Comparison of ENCODE assay signal across 29 cellular contexts in the genomic region with DNA sequence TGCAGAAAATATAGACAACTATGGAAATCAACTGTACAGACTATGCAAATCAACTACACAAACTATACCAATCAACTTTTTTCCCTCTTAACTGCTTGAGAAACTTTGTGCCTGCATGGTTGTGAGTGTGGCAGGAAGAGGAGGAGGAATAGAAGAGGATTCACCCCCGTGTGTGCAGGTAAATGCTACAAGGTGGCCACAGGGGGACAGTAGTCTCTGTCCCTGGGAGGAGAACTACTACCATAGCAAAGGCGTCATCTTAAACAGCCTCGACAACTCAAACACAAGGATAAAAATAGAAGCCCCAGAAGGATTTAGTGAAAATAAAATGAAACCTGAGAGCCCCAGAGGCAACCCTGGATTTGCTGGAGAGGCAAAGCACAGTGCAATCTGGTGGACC.
A peak's percentile ranks its signal among the peaks of the same experiment; 100 is the strongest.
DNase-seq lines count a peak whose midpoint lies in the region; ATAC-seq, FAIRE-seq and TF ChIP-seq lines count a peak whose summit lies in the region.
"Had no signal": no experiment of that assay in that cellular context is flagged by ENCODE, and none has a peak within 500 bp of the region (broad histone marks: within the 10 kb centered on the region; RNA-seq: fewer than 3 reads in every experiment).

No MANE protein-coding gene starts in this region.

- H3K27me3 ChIP-seq in BLaER1 (no peaks in the 10 kb centered on the region), H1 (replicated peaks in 1 of 4; ENCODE audit: control insufficient read depth in 3 of 4, extremely low read depth in 1 of 4, insufficient read depth in 3 of 4, low read length in 3 of 4) (peaks cover 0 to 2% (median 0%) of the 10 kb centered on the region in 4 experiments; a peak in 1 of 7 replicates), liver (ENCODE audit: control insufficient read depth in 4 of 4, insufficient read depth in 4 of 4, low read length in 3 of 4) (no peaks in the 10 kb centered on the region), osteoblast (ENCODE audit: insufficient read depth, low read length) (peaks cover 17% of the 10 kb centered on the region)
- H3K27me3 ChIP-seq: brain microvascular endothelial cell, right atrium auricular region, suprapubic skin had no signal

- TF ChIP-seq CTCF in H1 (IDR thresholded peaks at IDR 0.05; ENCODE audit: control extremely low read depth in 1 of 3, insufficient read depth in 1 of 3, low read depth in 1 of 3, low read length in 3 of 3) (peak; percentile 46 to 65 (median 58)), liver (IDR thresholded peaks at IDR 0.05; ENCODE audit: low read depth, low read length, missing input control) (peak; percentile 89), osteoblast (IDR thresholded peaks at IDR 0.05; ENCODE audit: extremely low read depth, low read depth, low read length) (no peak)

- peak; percentile 55 to 59 for TF ChIP-seq RAD21 in H1 (IDR thresholded peaks at IDR 0.05 in 1 of 2, conservative IDR thresholded peaks at IDR 0.05 in 1 of 2; ENCODE audit: low read depth in 2 of 2, low read length in 2 of 2)
- TF ChIP-seq RAD21 in liver (IDR thresholded peaks at IDR 0.05): peak; percentile 90 to 93

- H3K4me3 ChIP-seq in BLaER1 (no peak overlapping the region), H1 (ENCODE audit: extremely low read depth in 1 of 4, insufficient read depth in 2 of 4, low read depth in 3 of 4, low read length in 4 of 4) (no peak overlapping the region), liver (ENCODE audit: low read depth in 1 of 3, low read length in 3 of 3) (no peak overlapping the region), osteoblast (ENCODE audit: insufficient read depth, low read length) (no peak overlapping the region)
- H3K4me3 ChIP-seq: right atrium auricular region, spleen, suprapubic skin had no signal

- no peak overlapping the region for H4K8ac ChIP-seq in H1 (ENCODE audit: extremely low read depth, insufficient read depth, low read length)

- no peak overlapping the region for H3K14ac ChIP-seq in H1 (ENCODE audit: insufficient read length)

- no peak overlapping the region for H2BK15ac ChIP-seq in H1 (ENCODE audit: low read length)

- DNase-seq in HT-29 (ENCODE audit: low spot score) (peak; percentile 5), H1 (ENCODE audit: low read depth in 1 of 2, low spot score in 2 of 2) (peak in 1 of 2 experiments; percentile 35), osteoblast (ENCODE audit: insufficient read length, low spot score, missing footprints) (no peak), HEK293T (ENCODE audit: extremely low spot score) (no peak)
- DNase-seq: activated CD4-positive, alpha-beta T cell treated with anti-CD3 and anti-CD28 coated beads, Interleukin-2, amount 10 ng/mL, durations not matched to agents 24 days and 14 days; activated T-cell treated with anti-CD3 and anti-CD28 coated beads, Interleukin-2, amount 50 U/mL, for 4 hours; AML-193; brain microvascular endothelial cell; DND-41; effector CD8-positive, alpha-beta T cell; foreskin melanocyte; Kasumi-1; NCI-H1694 treated with DMSO at 0.1 percent for 48 hours; NCI-H2227 treated with DMSO at 0.1 percent for 48 hours; NCI-H748 treated with DMSO at 0.1 percent for 48 hours; occipital lobe; OCI-M1; spleen; stimulated activated CD4-positive, alpha-beta T cell treated with anti-CD3 and anti-CD28 coated beads, Interleukin-4, amount 100 ng/mL, for 24 hours; stimulated activated naive B cell treated with anti-CD40 and anti-IgM and Interleukin-4, amounts not matched to agents 10 μg/mL and 1 μg/mL and 100 μg/mL, for 72 hours had no signal

- H2AFZ ChIP-seq in H1 (ENCODE audit: low read length): no peak overlapping the region
- no peak overlapping the region for H2AFZ ChIP-seq in osteoblast (ENCODE audit: low read length)

- no peak for FAIRE-seq in H1 (lab: Jason Lieb, UNC)
- FAIRE-seq: A204.1, islet of Langerhans had no signal

- no peak for TF ChIP-seq EP300 in H1 (IDR thresholded peaks at IDR 0.05; ENCODE audit: borderline replicate concordance in 1 of 2, low read depth in 2 of 2, low read length in 2 of 2)

- no peak overlapping the region for H3K56ac ChIP-seq in H1 (replicated peaks; ENCODE audit: insufficient read length, low read depth, low read length)

- no peak overlapping the region for H2BK120ac ChIP-seq in H1 (replicated peaks; ENCODE audit: low read depth, low read length)

- no peak overlapping the region for H3K4ac ChIP-seq in H1 (replicated peaks; ENCODE audit: insufficient read length, low read depth, low read length)

- H2BK20ac ChIP-seq in H1 (ENCODE audit: low read length): no peak overlapping the region

- H3K36me3 ChIP-seq in BLaER1: no peaks in the 10 kb centered on the region
- no peaks in the 10 kb centered on the region for H3K36me3 ChIP-seq in H1 (ENCODE audit: control insufficient read depth in 2 of 4, insufficient read depth in 4 of 4, low read length in 3 of 4)
- H3K36me3 ChIP-seq in liver (ENCODE audit: control insufficient read depth in 4 of 4, insufficient read depth in 3 of 4, low read depth in 1 of 4, low read length in 3 of 4): no peaks in the 10 kb centered on the region
- no peaks in the 10 kb centered on the region for H3K36me3 ChIP-seq in osteoblast (ENCODE audit: insufficient read depth, low read length)
- H3K36me3 ChIP-seq: brain microvascular endothelial cell, right atrium auricular region, spleen, suprapubic skin had no signal

- ATAC-seq in HG03039 (IDR thresholded peaks at IDR 0.05; ENCODE audit: unreplicated experiment) (no peak), GM19328 (IDR thresholded peaks at IDR 0.05; ENCODE audit: unreplicated experiment) (no peak)
- ATAC-seq: activated T-cell treated with anti-CD3 and anti-CD28 coated beads, Interleukin-2, amount 50 U/mL, for 4 hours; stimulated activated naive B cell treated with anti-CD40 and anti-IgM and Interleukin-4, amounts not matched to agents 10 μg/mL and 1 μg/mL and 100 μg/mL, for 72 hours had no signal

- H3K4me2 ChIP-seq in BLaER1: peak overlapping the region; percentile 56
- H3K4me2 ChIP-seq in H1 (ENCODE audit: insufficient read depth in 1 of 2, low read depth in 2 of 2, low read length in 2 of 2): no peak overlapping the region
- no peak overlapping the region for H3K4me2 ChIP-seq in osteoblast (ENCODE audit: insufficient read depth, low read length)

- no peaks in the 10 kb centered on the region for H3K79me1 ChIP-seq in H1 (ENCODE audit: low read depth, low read length)

- H4K5ac ChIP-seq in H1 (ENCODE audit: insufficient read length, low read depth, low read length): no peak overlapping the region

- H3K9ac ChIP-seq in BLaER1 (no peak overlapping the region), H1 (replicated peaks in 1 of 4; ENCODE audit: extremely low read depth in 1 of 4, low read depth in 3 of 4, low read length in 3 of 4) (no peak overlapping the region), liver (ENCODE audit: low read depth in 1 of 2, low read length in 2 of 2) (no peak overlapping the region)

- H4K20me1 ChIP-seq in BLaER1 (no peaks in the 10 kb centered on the region), H1 (replicated peaks in 1 of 2; ENCODE audit: control insufficient read depth in 1 of 2, insufficient read depth in 2 of 2, low read length in 2 of 2) (no peaks in the 10 kb centered on the region), osteoblast (ENCODE audit: insufficient read depth, low read length) (no peaks in the 10 kb centered on the region)

- H3K4me1 ChIP-seq in BLaER1 (peaks cover 38% of the 10 kb centered on the region), H1 (replicated peaks in 1 of 4; ENCODE audit: control insufficient read depth in 3 of 4, insufficient read depth in 4 of 4, low read length in 3 of 4) (peaks cover 0 to 4% (median 0%) of the 10 kb centered on the region in 4 experiments; a peak in 1 of 7 replicates), liver (ENCODE audit: control insufficient read depth in 4 of 4, insufficient read depth in 4 of 4, low read length in 3 of 4) (peaks cover 0 to 3% (median 1%) of the 10 kb centered on the region in 4 donors), osteoblast (ENCODE audit: insufficient read depth, low read length) (peaks cover 6% of the 10 kb centered on the region)
- H3K4me1 ChIP-seq: right atrium auricular region, spleen, suprapubic skin had no signal

- no peak overlapping the region for H3K27ac ChIP-seq in BLaER1
- no peak overlapping the region for H3K27ac ChIP-seq in H1 (ENCODE audit: low read depth, low read length)
- no peak overlapping the region for H3K27ac ChIP-seq in liver (ENCODE audit: low read depth in 1 of 2, low read length in 2 of 2)
- H3K27ac ChIP-seq in osteoblast (ENCODE audit: low read depth, low read length): no peak overlapping the region
- H3K27ac ChIP-seq: brain microvascular endothelial cell, right atrium auricular region, spleen, suprapubic skin, VCaP had no signal

- no peak overlapping the region for H3K23ac ChIP-seq in H1 (ENCODE audit: insufficient read length)

- CTCF ChIA-PET in H1 (lab: Charles Lee; ENCODE audit: partially characterized antibody) (interaction anchor here (0.7 to 2.9 kb wide), 7 partner anchors 9 to 56 kb away, joined by 3 to 14 read pairs (median 3); no protein-coding TSS in a partner anchor), HEK293T (lab: Yijun Ruan, JAX) (no interaction called here)

- H4K91ac ChIP-seq in H1 (replicated peaks; ENCODE audit: insufficient read length, low read length): no peak overlapping the region

- no peak overlapping the region for H2BK12ac ChIP-seq in H1 (ENCODE audit: low read depth, low read length)

- no peak for TF ChIP-seq POLR2A in H1 (IDR thresholded peaks at IDR 0.05; ENCODE audit: control extremely low read depth in 1 of 2, low read depth in 2 of 2, low read length in 2 of 2)

- WGBS in H1 (ENCODE audit: extremely low coverage in 1 of 2, insufficient coverage in 1 of 2, insufficient read length in 1 of 2, insufficient replicate concordance in 2 of 2, low coverage in 1 of 2, low lambda C conversion rate in 2 of 2, missing lambda C conversion rate in 1 of 2), 2 experiments: 69% methylated on average over 3 of the region's 3 CpGs; no CpG with 5 or more reads in 1 of the 2 experiments
- WGBS in liver: 29% methylated on average over 3 of the region's 3 CpGs

- H3K23me2 ChIP-seq in H1 (ENCODE audit: low read depth, low read length): no peaks in the 10 kb centered on the region

- no peak overlapping the region for H2BK5ac ChIP-seq in H1 (ENCODE audit: low read depth, low read length)

- H2AK5ac ChIP-seq in H1 (ENCODE audit: low read depth, low read length): no peak overlapping the region

- H3K9me3 ChIP-seq in BLaER1 (no peaks in the 10 kb centered on the region), H1 (ENCODE audit: insufficient read depth in 2 of 2, low read depth in 1 of 2, low read length in 1 of 2) (no peaks in the 10 kb centered on the region), liver (ENCODE audit: control insufficient read depth in 4 of 4, low read length in 3 of 4) (no peaks in the 10 kb centered on the region), osteoblast (ENCODE audit: low read depth, low read length) (no peaks in the 10 kb centered on the region)
- H3K9me3 ChIP-seq: right atrium auricular region, spleen, suprapubic skin had no signal

- no peak overlapping the region for H3K18ac ChIP-seq in H1 (ENCODE audit: extremely low read depth, low read length)

- no peaks in the 10 kb centered on the region for H3K79me2 ChIP-seq in H1 (ENCODE audit: control insufficient read depth in 1 of 2, insufficient read depth in 2 of 2, low read length in 2 of 2)
- no peaks in the 10 kb centered on the region for H3K79me2 ChIP-seq in osteoblast (ENCODE audit: insufficient read depth, low read length)

- POLR2A ChIA-PET in H1 (lab: Charles Lee; ENCODE audit: partially characterized antibody) (no interaction called here), HEK293T (lab: Yijun Ruan, JAX) (no interaction called here)
